In genomic region chr2:84288335-84288734, GRCh38 we compare ENCODE assay signal across 22 cellular contexts.
"Had no signal": no experiment of that assay in that cellular context is flagged by ENCODE, and none has a peak within 500 bp of the region (broad histone marks: within the 10 kb centered on the region; RNA-seq: fewer than 3 reads in every experiment).

No MANE protein-coding gene starts in this region.

- DNase-seq: activated CD4-positive, alpha-beta T cell treated with anti-CD3 and anti-CD28 coated beads for 1 hour; activated CD4-positive, alpha-beta T cell treated with anti-CD3 and anti-CD28 coated beads, Interleukin-2, amount 50 U/mL, for 1 hour; activated gamma-delta T cell treated with Interleukin-2 at 50 U/mL for 16 hours; activated T-cell treated with anti-CD3 and anti-CD28 coated beads, Interleukin-2, amount 50 U/mL, for 1 hour; colonic mucosa; dorsolateral prefrontal cortex; effector memory CD8-positive, alpha-beta T cell; hypothalamus; kidney; lower lobe of right lung; naive thymus-derived CD4-positive, alpha-beta T cell; spleen; stimulated activated CD4-positive, alpha-beta T cell treated with anti-CD3 and anti-CD28 coated beads, Interleukin-4, amount 100 ng/mL, for 1 hour; stimulated activated naive CD4-positive, alpha-beta T cell treated with Interleukin-2 at 50 U/mL for 16 hours; WERI-Rb-1 had no signal

- H3K27ac ChIP-seq: ascending aorta, colonic mucosa, dorsolateral prefrontal cortex, esophagus muscularis mucosa, lower lobe of right lung, spleen, thoracic aorta, vagina, WERI-Rb-1 had no signal

- H3K4me1 ChIP-seq: ascending aorta, colonic mucosa, esophagus muscularis mucosa, lower lobe of right lung, spleen, vagina had no signal

- FAIRE-seq: bronchial epithelial cell, frontal cortex, kidney had no signal

- H3K36me3 ChIP-seq: ascending aorta, colonic mucosa, esophagus muscularis mucosa, lower lobe of right lung, spleen, thoracic aorta, vagina, WERI-Rb-1 had no signal

- H3K9me3 ChIP-seq: ascending aorta, colonic mucosa, esophagus muscularis mucosa, lower lobe of right lung, spleen, thoracic aorta, vagina had no signal

- H3K4me3 ChIP-seq: ascending aorta, colonic mucosa, dorsolateral prefrontal cortex, esophagus muscularis mucosa, lower lobe of right lung, spleen, thoracic aorta, vagina had no signal

- H3K27me3 ChIP-seq: ascending aorta, colonic mucosa, esophagus muscularis mucosa, vagina had no signal

- ATAC-seq: effector memory CD8-positive, alpha-beta T cell; left lobe of liver; lower lobe of right lung; naive thymus-derived CD4-positive, alpha-beta T cell had no signal
